In the genomic region with DNA sequence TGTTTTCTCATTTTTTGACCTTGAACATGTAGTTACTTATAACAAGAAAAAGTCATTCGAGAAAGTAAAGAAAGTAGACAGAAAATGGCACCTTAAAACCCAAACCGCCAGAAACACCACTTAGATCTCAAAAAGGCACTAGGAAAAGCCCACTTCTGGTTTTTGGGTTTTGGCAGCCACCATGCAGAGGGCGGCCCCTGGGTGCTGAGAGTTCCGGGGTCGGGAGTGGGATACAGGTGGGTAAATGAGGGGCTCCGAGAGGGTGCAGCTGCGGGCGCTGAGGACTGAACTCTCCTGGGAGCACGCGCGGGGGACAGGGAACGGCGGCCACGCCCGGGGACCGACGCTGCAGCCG, we compare ENCODE assay signal across 8 cellular contexts. TPM values are rescaled to one million over a fixed set of nuclear protein-coding genes. Genes with fewer than 3 reads are reported as not detected.
DNase-seq lines count a peak whose midpoint lies in the region; ATAC-seq, FAIRE-seq and TF ChIP-seq lines count a peak whose summit lies in the region.

No MANE protein-coding gene starts in this region.

- peaks cover 5% of the 10 kb centered on the region for H3K27me3 Mint-ChIP-seq in activated T-cell treated with anti-CD3 and anti-CD28 coated beads, Interleukin-2, amount 50 U/mL, for 72 hours (ENCODE audit: low read depth)
- H3K27me3 Mint-ChIP-seq in activated naive CD8-positive, alpha-beta T cell treated with anti-CD3 and anti-CD28 coated beads, Interleukin-2, amount 10 ng/mL, durations not matched to agents 7 days and 5 days = peaks cover 14% of the 10 kb centered on the region

- peak overlapping the region; percentile 64 for H2AFZ ChIP-seq in HepG2 (ENCODE audit: low read length)

- no peaks in the 10 kb centered on the region for H4K20me1 ChIP-seq in HepG2 (ENCODE audit: insufficient read depth, low read length)

- TF ChIP-seq CTCF in HepG2 (CRISPR knock-in tag; IDR thresholded peaks at IDR 0.05) (no peak), tibial nerve (IDR thresholded peaks at IDR 0.05) (no peak)

- no peaks in the 10 kb centered on the region for H3K36me3 ChIP-seq in HepG2 (replicated peaks in 1 of 2; ENCODE audit: control insufficient read depth in 1 of 2, insufficient read depth in 2 of 2, low read length in 2 of 2)
- no peaks in the 10 kb centered on the region for H3K36me3 ChIP-seq in tibial nerve

- no peak for TF ChIP-seq POLR2A in HepG2 (IDR thresholded peaks at IDR 0.05; ENCODE audit: insufficient read depth in 1 of 2, low read depth in 2 of 2, low read length in 2 of 2)
- no peak for TF ChIP-seq POLR2A in tibial nerve (IDR thresholded peaks at IDR 0.05)

- no peak for ATAC-seq in activated T-cell treated with anti-CD3 and anti-CD28 coated beads, Interleukin-2, amount 50 U/mL, for 72 hours (replicated peaks in 1 of 2)
- no peak for ATAC-seq in activated naive CD8-positive, alpha-beta T cell treated with anti-CD3 and anti-CD28 coated beads, Interleukin-2, amount 10 ng/mL, durations not matched to agents 7 days and 5 days (ENCODE audit: low read depth)
- ATAC-seq in HepG2 = peak; percentile 17

- H3K9me3 ChIP-seq in HepG2 (ENCODE audit: low read length) (no peaks in the 10 kb centered on the region), tibial nerve (no peaks in the 10 kb centered on the region)

- no peaks in the 10 kb centered on the region for H3K79me2 ChIP-seq in HepG2 (ENCODE audit: insufficient read depth, low read length)

- H3K4me3 ChIP-seq in HepG2 (replicated peaks in 1 of 3; ENCODE audit: insufficient read depth in 1 of 3, low read depth in 2 of 3, low read length in 3 of 3) (peak overlapping the region; percentile 63 to 80 (median 66)), tibial nerve (peak overlapping the region; percentile 53 to 79 (median 60))

- H3K4me2 ChIP-seq in HepG2 (ENCODE audit: low read depth, low read length) = peak overlapping the region; percentile 84

- H3K27ac Mint-ChIP-seq in activated T-cell treated with anti-CD3 and anti-CD28 coated beads, Interleukin-2, amount 50 U/mL, for 72 hours = peak overlapping the region; percentile 83
- H3K27ac Mint-ChIP-seq in activated naive CD8-positive, alpha-beta T cell treated with anti-CD3 and anti-CD28 coated beads, Interleukin-2, amount 10 ng/mL, durations not matched to agents 7 days and 5 days = peak overlapping the region; percentile 89

- H3K27ac ChIP-seq in HepG2 (ENCODE audit: extremely low read length, insufficient read depth, low read length) (no peak overlapping the region), tibial nerve (peak overlapping the region; percentile 48 to 87 (median 78))

- DNase-seq in activated T-cell treated with anti-CD3 and anti-CD28 coated beads, Interleukin-2, amount 50 U/mL, for 72 hours = no peak
- no peak for DNase-seq in activated T-cell treated with anti-CD3 and anti-CD28 coated beads, Interleukin-2, amount 50 U/mL, for 1 hour
- DNase-seq in activated naive CD8-positive, alpha-beta T cell treated with anti-CD3 and anti-CD28 coated beads, Interleukin-2, amount 10 ng/mL, durations not matched to agents 7 days and 5 days = no peak
- no peak for DNase-seq in HepG2 (ENCODE audit: low spot score)
- no peak for DNase-seq in tibial nerve (ENCODE audit: low spot score in 2 of 2)
- DNase-seq in HEK293T (ENCODE audit: extremely low spot score) = no peak
- no peak for DNase-seq in UCSD-AML1 (lab: John Stamatoyannopoulos, UW; ENCODE audit: unreplicated experiment)
- DNase-seq in hepatic stellate cell (ENCODE audit: low spot score) = no peak

- FAIRE-seq in HepG2 (lab: Jason Lieb, UNC) = no peak

- in situ Hi-C loops in HepG2 (cut with HindIII; ENCODE audit: extremely low pct_ligation_motif_present, low pct_unique_long_range_greater_than_20kb) = loop anchor here (5.0 kb wide), 1 partner anchor 47 kb away; no protein-coding TSS in a partner anchor

- H3K9ac ChIP-seq in HepG2 (ENCODE audit: insufficient read depth, low read depth, low read length) = peak overlapping the region; percentile 53; the same call in 1 of the 2 replicates

- H3K27me3 ChIP-seq in HepG2 (ENCODE audit: control insufficient read depth in 1 of 2, insufficient read depth in 2 of 2, low read length in 2 of 2) = peaks cover 2 to 10% of the 10 kb centered on the region in 2 experiments; a peak in 3 of 5 replicates
- H3K27me3 ChIP-seq in tibial nerve = no peaks in the 10 kb centered on the region

- peaks cover 8% of the 10 kb centered on the region for H3K4me1 Mint-ChIP-seq in activated T-cell treated with anti-CD3 and anti-CD28 coated beads, Interleukin-2, amount 50 U/mL, for 72 hours (ENCODE audit: low read depth)
- peaks cover 7% of the 10 kb centered on the region for H3K4me1 Mint-ChIP-seq in activated naive CD8-positive, alpha-beta T cell treated with anti-CD3 and anti-CD28 coated beads, Interleukin-2, amount 10 ng/mL, durations not matched to agents 7 days and 5 days

- intact Hi-C loops in HepG2 (cut with micrococcal nuclease; ENCODE audit: unreplicated experiment) = loop anchor here (2.0 to 5.0 kb wide), 2 partner anchors 47 to 242 kb away; no protein-coding TSS in a partner anchor

- peaks cover 6 to 8% of the 10 kb centered on the region in 2 donors for H3K9me3 Mint-ChIP-seq in activated T-cell treated with anti-CD3 and anti-CD28 coated beads, Interleukin-2, amount 50 U/mL, for 72 hours
- peaks cover 8% of the 10 kb centered on the region for H3K9me3 Mint-ChIP-seq in activated naive CD8-positive, alpha-beta T cell treated with anti-CD3 and anti-CD28 coated beads, Interleukin-2, amount 10 ng/mL, durations not matched to agents 7 days and 5 days

- no TSS peak for BruUV-seq in HepG2 (replicated peaks; lab: Mats Ljungman, UMichigan)

- peak overlapping the region; percentile 92 to 93 for H3K4me3 Mint-ChIP-seq in activated T-cell treated with anti-CD3 and anti-CD28 coated beads, Interleukin-2, amount 50 U/mL, for 72 hours
- H3K4me3 Mint-ChIP-seq in activated naive CD8-positive, alpha-beta T cell treated with anti-CD3 and anti-CD28 coated beads, Interleukin-2, amount 10 ng/mL, durations not matched to agents 7 days and 5 days = peak overlapping the region; percentile 92

- no peak for TF ChIP-seq RAD21 in HepG2 (CRISPR knock-in tag; IDR thresholded peaks at IDR 0.05)

- no peak for TF ChIP-seq EP300 in HepG2 (IDR thresholded peaks at IDR 0.05; ENCODE audit: low read depth in 2 of 2, low read length in 2 of 2)
- TF ChIP-seq EP300 in HepG2 (CRISPR knock-in tag; IDR thresholded peaks at IDR 0.05; ENCODE audit: borderline replicate concordance) = no peak
- no peak for TF ChIP-seq EP300 in tibial nerve (IDR thresholded peaks at IDR 0.05)

- POLR2A ChIA-PET in activated naive CD8-positive, alpha-beta T cell treated with anti-CD3 and anti-CD28 coated beads, Interleukin-2, amount 10 ng/mL, durations not matched to agents 7 days and 5 days (lab: Charles Lee) = interaction anchor here (0.6 to 2.3 kb wide), 8 partner anchors 10 to 253 kb away, joined by 3 to 9 read pairs (median 4); no protein-coding TSS in a partner anchor
- POLR2A ChIA-PET in HepG2 (lab: Yijun Ruan, JAX) (interaction anchor here (1.0 kb wide), 1 partner anchor 50 kb away, joined by 3 read pairs; the partner anchor contains the start of gene TMEM242), HEK293T (lab: Yijun Ruan, JAX) (no interaction called here)

- peaks cover 1 to 8% of the 10 kb centered on the region in 2 donors for H3K36me3 Mint-ChIP-seq in activated T-cell treated with anti-CD3 and anti-CD28 coated beads, Interleukin-2, amount 50 U/mL, for 72 hours (ENCODE audit: insufficient read depth in 2 of 2)
- peaks cover 7% of the 10 kb centered on the region for H3K36me3 Mint-ChIP-seq in activated naive CD8-positive, alpha-beta T cell treated with anti-CD3 and anti-CD28 coated beads, Interleukin-2, amount 10 ng/mL, durations not matched to agents 7 days and 5 days

- H3K4me1 ChIP-seq in HepG2 (ENCODE audit: insufficient read depth, low read length) (peaks cover 52% of the 10 kb centered on the region), tibial nerve (peaks cover 0 to 34% (median 9%) of the 10 kb centered on the region in 4 donors)

- CTCF ChIA-PET in HepG2 (lab: Yijun Ruan, JAX; ENCODE audit: low intra/inter-chr PET ratio, low total read pairs) = no interaction called here
- CTCF ChIA-PET in HEK293T (lab: Yijun Ruan, JAX) = interaction anchor here (0.9 kb wide), 1 partner anchor 23 kb away, joined by 4 read pairs; no protein-coding TSS in a partner anchor

- 4% methylated on average over 17 of the region's 18 CpGs for WGBS in HepG2 (ENCODE audit: low lambda C conversion rate)
- 7 to 10% methylated on average over 15 to 18 of the region's 18 CpGs for WGBS in tibial nerve, 2 donors

TF ChIP-seq in HepG2, 621 proteins besides CTCF, POLR2A, EP300 and RAD21 (continues in another document):
- TF ChIP-seq HNF4A (CRISPR knock-in tag; IDR thresholded peaks at IDR 0.05) = no peak

TF ChIP-seq in HEK293T, 16 proteins besides CTCF, POLR2A, EP300 and RAD21 (continues in another document):
- TF ChIP-seq FOXM1 (IDR thresholded peaks at IDR 0.05; ENCODE audit: borderline replicate concordance) = no peak

RNA-seq across cellular contexts. Expression of gene TMEM242, which starts 49.2 kb away (rescaled TPM):
- total RNA-seq in activated T-cell treated with anti-CD3 and anti-CD28 coated beads, Interleukin-2, amount 50 U/mL, for 72 hours = 10 to 100 TPM; 13.0 to 15.5 TPM
- 10 to 100 TPM in 1 of 2 experiments, 1 to 10 TPM in 1; 9.2 to 10.1 TPM for total RNA-seq in activated naive CD8-positive, alpha-beta T cell treated with anti-CD3 and anti-CD28 coated beads, Interleukin-2, amount 10 ng/mL, durations not matched to agents 7 days and 5 days
- 6.4 and 11.1 TPM in 2 replicates for total RNA-seq in HepG2 (2016; rRNA removed; fragmentation: Illumina TruSeq; extraction: Trizol)
- 0.91 and 1.3 TPM in 2 replicates for total RNA-seq in HepG2 (2016; cell fraction: cytosol; rRNA removed; fragmentation: Illumina TruSeq; extraction: Trizol; ENCODE audit: low read depth)
- total RNA-seq in HepG2 (2016; cell fraction: insoluble cytoplasmic fraction; rRNA removed; fragmentation: Illumina TruSeq; extraction: Trizol) = 5.9 and 10.4 TPM in 2 replicates
- 3.0 and 3.2 TPM in 2 replicates for total RNA-seq in HepG2 (2016; cell fraction: membrane; rRNA removed; fragmentation: Illumina TruSeq; extraction: Trizol)
- total RNA-seq in HepG2 (2016; cell fraction: nucleus; rRNA removed; fragmentation: Illumina TruSeq; extraction: Trizol) = 14.8 and 18.0 TPM in 2 replicates
- polyA plus RNA-seq in HepG2 (2011; rRNA removed) = 5.6 and 5.7 TPM in 2 replicates
- 2.8 and 4.4 TPM in 2 replicates for polyA plus RNA-seq in HepG2 (2011; cell fraction: cytosol; rRNA removed)
- 5.2 and 5.7 TPM in 2 replicates for polyA plus RNA-seq in HepG2 (2011; cell fraction: nucleus; rRNA removed)
- polyA plus RNA-seq in HepG2 (2012) = 8.0 and 9.3 TPM in 2 replicates
- polyA plus RNA-seq in HepG2 (2016; cell fraction: cytosol; fragmentation: Illumina TruSeq; extraction: Trizol; ENCODE audit: low read depth) = 1.8 TPM in 2 replicates
- polyA plus RNA-seq in HepG2 (2016; cell fraction: insoluble cytoplasmic fraction; fragmentation: Illumina TruSeq; extraction: Trizol; ENCODE audit: low read depth) = 5.5 and 5.8 TPM in 2 replicates
- polyA plus RNA-seq in HepG2 (2016; cell fraction: membrane; fragmentation: Illumina TruSeq; extraction: Trizol; ENCODE audit: low read depth) = 2.5 and 2.6 TPM in 2 replicates
- polyA plus RNA-seq in HepG2 (2016; cell fraction: nucleus; fragmentation: Illumina TruSeq; extraction: Trizol; ENCODE audit: insufficient read depth, low read depth) = 12.7 and 12.8 TPM in 2 replicates
- polyA minus RNA-seq in HepG2 (2011; rRNA and poly(A)+ RNA removed; ENCODE audit: low replicate concordance) = 2.1 and 2.2 TPM in 2 replicates
- polyA minus RNA-seq in HepG2 (2011; cell fraction: cytosol; rRNA and poly(A)+ RNA removed) = 1.1 TPM in 2 replicates
- polyA minus RNA-seq in HepG2 (2011; cell fraction: nucleus; rRNA and poly(A)+ RNA removed) = 21.8 and 23.6 TPM in 2 replicates
- total RNA-seq in tibial nerve = 1 to 10 TPM; 4.9 to 8.2 (median 7.0) TPM
